Comparison of ENCODE assay signal across 8 cellular contexts in the genomic region with DNA sequence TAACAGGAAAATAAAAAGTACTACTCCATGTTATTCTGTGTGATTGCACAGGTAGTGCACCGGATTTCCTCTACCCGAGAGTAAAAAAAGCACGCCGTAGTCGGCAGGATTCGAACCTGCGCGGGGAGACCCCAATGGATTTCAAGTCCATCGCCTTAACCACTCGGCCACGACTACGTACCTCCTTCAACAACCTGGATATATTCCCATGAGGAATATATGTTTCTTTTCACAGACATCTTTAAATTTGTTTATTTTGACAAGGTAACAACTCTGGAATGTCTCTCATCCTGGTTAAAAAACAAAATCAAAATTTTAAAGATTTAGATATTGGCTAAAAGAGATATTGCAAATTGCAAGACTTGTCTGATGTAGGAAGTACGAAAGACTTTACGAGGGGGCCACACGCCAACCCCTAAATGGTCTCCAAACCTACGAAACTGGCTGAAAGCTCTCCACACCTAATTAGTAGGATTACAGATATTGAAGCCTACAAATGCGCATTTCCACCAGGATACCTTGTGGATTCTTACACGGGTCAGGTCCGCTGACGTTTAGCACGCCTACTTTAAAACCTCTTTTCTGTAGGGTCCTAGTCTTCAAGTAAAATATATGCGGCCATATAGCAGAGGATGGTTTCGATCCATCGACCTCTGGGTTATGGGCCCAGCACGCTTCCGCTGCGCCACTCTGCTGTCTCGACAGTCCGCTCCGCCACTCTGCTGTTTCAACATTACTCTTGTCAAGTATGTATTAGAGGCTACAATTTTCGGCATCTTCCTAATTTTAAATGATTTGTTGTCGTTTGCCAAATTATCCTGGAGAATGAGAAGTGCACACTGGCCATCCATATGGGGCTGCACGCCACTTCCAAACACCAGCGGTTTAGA. TPM values are rescaled to one million over a fixed set of nuclear protein-coding genes. Genes with fewer than 3 reads are reported as not detected.
DNase-seq lines count a peak whose midpoint lies in the region; ATAC-seq and TF ChIP-seq lines count a peak whose summit lies in the region.

No MANE protein-coding gene starts in this region.

- peaks cover 0 to 6% of the 10 kb centered on the region in 2 donors for H3K27me3 ChIP-seq in breast epithelium

- no peaks in the 10 kb centered on the region for H3K4me1 ChIP-seq in breast epithelium

- H3K36me3 ChIP-seq in breast epithelium: no peaks in the 10 kb centered on the region

- intact Hi-C loops in breast epithelium (cut with DNase I; ENCODE audit: low total_unique reads): loop anchor here (10.0 kb wide), 1 partner anchor 242 kb away; no protein-coding TSS in a partner anchor

- no peaks in the 10 kb centered on the region for H3K9me3 ChIP-seq in breast epithelium

- H3K27ac ChIP-seq in VCaP (peak overlapping the region; percentile 46), breast epithelium (peak overlapping the region; percentile 73 to 85)

- peak overlapping the region; percentile 32 to 68 (median 57) for H3K4me3 ChIP-seq in breast epithelium

- TF ChIP-seq POLR2A in breast epithelium (IDR thresholded peaks at IDR 0.05): no peak

- TF ChIP-seq CTCF in VCaP (conservative IDR thresholded peaks at IDR 0.05) (no peak), breast epithelium (IDR thresholded peaks at IDR 0.05) (no peak)

- ATAC-seq in HG02610 (IDR thresholded peaks at IDR 0.05; ENCODE audit: unreplicated experiment) (peak; percentile 53), GM21526 (IDR thresholded peaks at IDR 0.05; ENCODE audit: low FRiP score, unreplicated experiment) (no peak)

- DNase-seq in DMS53 (lab: John Stamatoyannopoulos, UW) (peak; percentile 93), NCI-H2107 (lab: John Stamatoyannopoulos, UW) (peak; percentile 26), breast epithelium (ENCODE audit: low spot score in 2 of 2) (peak; percentile 80 to 87), iris pigment epithelial cell (ENCODE audit: low read depth) (peak; percentile 93)
- DNase-seq in stimulated activated CD4-positive, alpha-beta T cell treated with anti-CD3 and anti-CD28 coated beads, Interleukin-12 subunit alpha, Interleukin-12 subunit beta, amount 100 ng/mL, for 24 hours (ENCODE audit: low read depth in 2 of 2): peak; percentile 78 to 83

RNA-seq across cellular contexts. Expression of a gene that starts 52.3 kb away (rescaled TPM):
- total RNA-seq in breast epithelium: 10 to 100 TPM; 13.6 to 20.3 (median 13.8) TPM

Comparison
In these comparisons a context has a peak if more than half of its experiments do, and no peak if none do; other contexts are left out.
1. DNase-seq: peak in every context shown above with its lines; median percentile 93 in DMS53; 93 in iris pigment epithelial cell; 84 in breast epithelium; 80 in stimulated activated CD4-positive, alpha-beta T cell treated with anti-CD3 and anti-CD28 coated beads, Interleukin-12 subunit alpha, Interleukin-12 subunit beta, amount 100 ng/mL, for 24 hours; 26 in NCI-H2107.